9 cellular contexts compared by ENCODE assay signal in the genomic region with DNA sequence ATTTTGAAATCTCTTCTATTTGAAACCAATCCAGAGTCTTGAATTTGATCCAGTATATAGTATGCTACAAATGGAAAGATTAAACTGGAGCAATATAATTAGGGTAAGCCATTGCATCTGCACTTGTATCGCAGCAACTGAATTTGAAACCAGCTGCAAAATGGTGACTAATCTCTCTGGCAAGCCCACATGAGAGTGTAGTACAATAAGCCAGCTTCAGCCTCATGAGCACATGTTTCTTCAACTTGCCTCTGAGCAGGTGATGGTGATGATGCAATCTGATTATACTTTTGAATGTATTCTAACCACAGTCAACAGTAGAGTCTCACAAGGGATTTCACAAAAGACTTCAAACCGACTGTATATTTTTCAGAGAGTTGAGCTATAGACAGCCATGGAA. TPM values are rescaled to one million over a fixed set of nuclear protein-coding genes. Genes with fewer than 3 reads are reported as not detected.
DNase-seq lines count a peak whose midpoint lies in the region; ATAC-seq and TF ChIP-seq lines count a peak whose summit lies in the region.
"Had no signal": no experiment of that assay in that cellular context is flagged by ENCODE, and none has a peak within 500 bp of the region (broad histone marks: within the 10 kb centered on the region; RNA-seq: fewer than 3 reads in every experiment).

No MANE protein-coding gene starts in this region.

- no peaks in the 10 kb centered on the region for H3K27me3 ChIP-seq in osteoblast (ENCODE audit: insufficient read depth, low read length)

- peaks cover 18% of the 10 kb centered on the region for H3K4me1 Mint-ChIP-seq in activated CD8-positive, alpha-beta memory T cell treated with anti-CD3 and anti-CD28 coated beads, Interleukin-2, amount 10 ng/mL, durations not matched to agents 7 days and 5 days
- peaks cover 3% of the 10 kb centered on the region for H3K4me1 Mint-ChIP-seq in progenitor cell of endocrine pancreas (ENCODE audit: low read depth)

- no peak overlapping the region for H3K4me3 ChIP-seq in osteoblast (ENCODE audit: insufficient read depth, low read length)

- peak overlapping the region; percentile 76 for H3K27ac Mint-ChIP-seq in activated CD8-positive, alpha-beta memory T cell treated with anti-CD3 and anti-CD28 coated beads, Interleukin-2, amount 10 ng/mL, durations not matched to agents 7 days and 5 days
- no peak overlapping the region for H3K27ac Mint-ChIP-seq in progenitor cell of endocrine pancreas

- CTCF ChIA-PET in activated CD8-positive, alpha-beta memory T cell treated with anti-CD3 and anti-CD28 coated beads, Interleukin-2, amount 10 ng/mL, durations not matched to agents 7 days and 5 days (lab: Charles Lee) = interaction anchor here (0.7 to 1.6 kb wide), 4 partner anchors 17 to 479 kb away, joined by 3 to 7 read pairs (median 4); no protein-coding TSS in a partner anchor

- no peaks in the 10 kb centered on the region for H3K36me3 ChIP-seq in osteoblast (ENCODE audit: insufficient read depth, low read length)

- no peak overlapping the region for H2AFZ ChIP-seq in osteoblast (ENCODE audit: low read length)

- H3K27ac ChIP-seq in osteoblast (ENCODE audit: low read depth, low read length) = no peak overlapping the region

- no peak overlapping the region for H3K4me3 Mint-ChIP-seq in activated CD8-positive, alpha-beta memory T cell treated with anti-CD3 and anti-CD28 coated beads, Interleukin-2, amount 10 ng/mL, durations not matched to agents 7 days and 5 days
- H3K4me3 Mint-ChIP-seq in progenitor cell of endocrine pancreas (ENCODE audit: low read depth) = no peak overlapping the region

- peak; percentile 72 for DNase-seq in activated CD8-positive, alpha-beta memory T cell treated with anti-CD3 and anti-CD28 coated beads, Interleukin-2, amount 10 ng/mL, durations not matched to agents 7 days and 5 days
- DNase-seq in activated CD8-positive, alpha-beta memory T cell treated with anti-CD3 and anti-CD28 coated beads for 24 hours = no peak
- DNase-seq in NAMALWA (ENCODE audit: low spot score) (peak; percentile 92), SIG-M5 treated with dmso at 0.1 percent for 504 hours (lab: John Stamatoyannopoulos, UW; ENCODE audit: unreplicated experiment) (peak; percentile 44), osteoblast (ENCODE audit: insufficient read length, low spot score, missing footprints) (peak; percentile 93), progenitor cell of endocrine pancreas (ENCODE audit: low spot score, unreplicated experiment) (no peak)
- DNase-seq in central memory CD4-positive, alpha-beta T cell = peak; percentile 1

- no peaks in the 10 kb centered on the region for H3K79me2 ChIP-seq in osteoblast (ENCODE audit: insufficient read depth, low read length)

- TF ChIP-seq CTCF in osteoblast (IDR thresholded peaks at IDR 0.05; ENCODE audit: extremely low read depth, low read depth, low read length) (no peak), progenitor cell of endocrine pancreas (IDR thresholded peaks at IDR 0.05; ENCODE audit: unreplicated experiment) (no peak)

- H3K36me3 Mint-ChIP-seq in activated CD8-positive, alpha-beta memory T cell treated with anti-CD3 and anti-CD28 coated beads, Interleukin-2, amount 10 ng/mL, durations not matched to agents 7 days and 5 days = peaks cover 17% of the 10 kb centered on the region
- H3K36me3 Mint-ChIP-seq in progenitor cell of endocrine pancreas (ENCODE audit: insufficient read depth) = peaks cover 4% of the 10 kb centered on the region

- H3K27me3 Mint-ChIP-seq in activated CD8-positive, alpha-beta memory T cell treated with anti-CD3 and anti-CD28 coated beads, Interleukin-2, amount 10 ng/mL, durations not matched to agents 7 days and 5 days = no peaks in the 10 kb centered on the region
- no peaks in the 10 kb centered on the region for H3K27me3 Mint-ChIP-seq in progenitor cell of endocrine pancreas

- H3K4me2 ChIP-seq in osteoblast (ENCODE audit: insufficient read depth, low read length) = peak overlapping the region; percentile 18

- H3K9me3 ChIP-seq in osteoblast (ENCODE audit: low read depth, low read length) = no peaks in the 10 kb centered on the region
- H3K9me3 ChIP-seq: Caco-2 had no signal

- peaks cover 3% of the 10 kb centered on the region for H3K4me1 ChIP-seq in osteoblast (ENCODE audit: insufficient read depth, low read length)
- H3K4me1 ChIP-seq: Caco-2 had no signal

- peak; percentile 96 for ATAC-seq in activated CD8-positive, alpha-beta memory T cell treated with anti-CD3 and anti-CD28 coated beads, Interleukin-2, amount 10 ng/mL, durations not matched to agents 7 days and 5 days
- ATAC-seq in HG02623 (IDR thresholded peaks at IDR 0.05; ENCODE audit: unreplicated experiment) = peak; percentile 97

- H4K20me1 ChIP-seq in osteoblast (ENCODE audit: insufficient read depth, low read length) = no peaks in the 10 kb centered on the region

- peaks cover 2% of the 10 kb centered on the region for H3K9me3 Mint-ChIP-seq in activated CD8-positive, alpha-beta memory T cell treated with anti-CD3 and anti-CD28 coated beads, Interleukin-2, amount 10 ng/mL, durations not matched to agents 7 days and 5 days (ENCODE audit: low read depth)
- H3K9me3 Mint-ChIP-seq in progenitor cell of endocrine pancreas (ENCODE audit: low read depth) = peaks cover 2% of the 10 kb centered on the region

RNA-seq across cellular contexts. Expression of gene RPA3, which starts 0.8 kb away (rescaled TPM):
- 100 to 1,000 TPM; 111 to 126 TPM for total RNA-seq in activated CD8-positive, alpha-beta memory T cell treated with anti-CD3 and anti-CD28 coated beads, Interleukin-2, amount 10 ng/mL, durations not matched to agents 7 days and 5 days
- total RNA-seq in osteoblast (15.9 and 16.6 TPM in 2 replicates), progenitor cell of endocrine pancreas (39.5 and 39.6 TPM in 2 replicates)

Comparison
In these comparisons a context has a peak if more than half of its experiments do, and no peak if none do; other contexts are left out.
1. DNase-seq: peak in activated CD8-positive, alpha-beta memory T cell treated with anti-CD3 and anti-CD28 coated beads, Interleukin-2, amount 10 ng/mL, durations not matched to agents 7 days and 5 days (single experiment), NAMALWA (single experiment), SIG-M5 treated with dmso at 0.1 percent for 504 hours (single experiment), central memory CD4-positive, alpha-beta T cell (single experiment) and osteoblast (single experiment); none in activated CD8-positive, alpha-beta memory T cell treated with anti-CD3 and anti-CD28 coated beads for 24 hours (single experiment) and progenitor cell of endocrine pancreas (single experiment).